ENCODE assay signal across 24 cellular contexts in genomic region chr2:160719116-160719515, GRCh38.
DNase-seq lines count a peak whose midpoint lies in the region; ATAC-seq, FAIRE-seq and TF ChIP-seq lines count a peak whose summit lies in the region.
"Had no signal": no experiment of that assay in that cellular context is flagged by ENCODE, and none has a peak within 500 bp of the region (broad histone marks: within the 10 kb centered on the region; RNA-seq: fewer than 3 reads in every experiment).

No MANE protein-coding gene starts in this region.

- no peak overlapping the region for H3K4me3 ChIP-seq in brain microvascular endothelial cell (ENCODE audit: low read depth, low read length)
- H3K4me3 ChIP-seq in mesodermal cell (ENCODE audit: extremely low read depth, insufficient read depth, low read length, poor library complexity, severe bottlenecking): no peak overlapping the region
- no peak overlapping the region for H3K4me3 ChIP-seq in H7 (ENCODE audit: insufficient read depth, low read depth, low read length)
- H3K4me3 ChIP-seq: dorsolateral prefrontal cortex, heart left ventricle, sigmoid colon had no signal

- no peak for TF ChIP-seq CTCF in brain microvascular endothelial cell (IDR thresholded peaks at IDR 0.05; ENCODE audit: low read depth, low read length, missing control alignments)

- peaks cover 18% of the 10 kb centered on the region for H3K4me1 ChIP-seq in mesodermal cell (ENCODE audit: control insufficient read depth, insufficient read depth, low read length, poor library complexity, severe bottlenecking)

- H3K27ac ChIP-seq in brain microvascular endothelial cell (no peak overlapping the region), mesodermal cell (ENCODE audit: low read depth, low read length, severe bottlenecking) (peak overlapping the region; percentile 6)
- H3K27ac ChIP-seq: dorsolateral prefrontal cortex, heart left ventricle, sigmoid colon had no signal

- no peaks in the 10 kb centered on the region for H3K27me3 ChIP-seq in brain microvascular endothelial cell (replicated peaks)
- no peaks in the 10 kb centered on the region for H3K27me3 ChIP-seq in H7 (ENCODE audit: control insufficient read depth, insufficient read depth, low read length)
- H3K27me3 ChIP-seq: heart left ventricle, sigmoid colon had no signal

- H3K36me3 ChIP-seq in brain microvascular endothelial cell (replicated peaks): no peaks in the 10 kb centered on the region
- H3K36me3 ChIP-seq in mesodermal cell (ENCODE audit: control insufficient read depth, insufficient read depth, low read length): no peaks in the 10 kb centered on the region
- no peaks in the 10 kb centered on the region for H3K36me3 ChIP-seq in H7 (replicated peaks; ENCODE audit: control insufficient read depth, insufficient read depth, low read length)
- H3K36me3 ChIP-seq: heart left ventricle, sigmoid colon had no signal

- FAIRE-seq in GM19239 (lab: Jason Lieb, UNC): no peak
- FAIRE-seq: GM18507, kidney had no signal

- H3K9me3 ChIP-seq in mesodermal cell (ENCODE audit: control insufficient read depth, low read length): no peaks in the 10 kb centered on the region
- H3K9me3 ChIP-seq: sigmoid colon had no signal

- WGBS in mesodermal cell (ENCODE audit: insufficient coverage in 2 of 2), 2 experiments: 25 to 83% methylated on average over 1 to 2 of the region's 3 CpGs

- ATAC-seq in GM18519 (IDR thresholded peaks at IDR 0.05; ENCODE audit: low FRiP score, unreplicated experiment): no peak
- ATAC-seq: esophagus mucosa, heart left ventricle had no signal

- in situ Hi-C loops in brain microvascular endothelial cell (cut with HindIII; ENCODE audit: low pct_ligation_motif_present, low sequenced_read_pairs): no loop called here

- DNase-seq in EH (ENCODE audit: low read depth) (peak; percentile 84), M059J (ENCODE audit: low read depth) (peak; percentile 83), brain microvascular endothelial cell (peak; percentile 77), GM19239 (ENCODE audit: insufficient read length, low spot score) (no peak), H7 (no peak)
- DNase-seq in activated CD4-positive, CD25-positive, alpha-beta regulatory T cell (lab: John Stamatoyannopoulos, UW): no peak
- DNase-seq: activated CD8-positive, alpha-beta memory T cell treated with anti-CD3 and anti-CD28 coated beads, Interleukin-2, amount 50 U/mL, for 4 hours; AML-193; aorta; Calu3; dorsolateral prefrontal cortex; heart left ventricle; kidney; NCI-H1092 treated with DMSO at 0.1 percent for 48 hours; NCI-H2227 treated with DMSO at 0.1 percent for 48 hours; occipital lobe; SHP77 treated with DMSO at 0.1 percent for 48 hours; sigmoid colon; stimulated activated CD4-positive, alpha-beta T cell treated with anti-CD3 and anti-CD28 coated beads, Interleukin-4, amount 100 ng/mL, for 24 hours; stimulated activated CD8-positive, alpha-beta memory T cell treated with anti-CD3 and anti-CD28 coated beads, Interleukin-4, amount 100 ng/mL, for 48 hours had no signal

Comparison
In these comparisons a context has a peak if more than half of its experiments do, and no peak if none do; other contexts are left out.
1. DNase-seq: peak in EH (single experiment), M059J (single experiment) and brain microvascular endothelial cell (single experiment); none in GM19239 (single experiment), H7 (single experiment) and activated CD4-positive, CD25-positive, alpha-beta regulatory T cell (0 of 4).